ENCODE assay signal across 8 cellular contexts in genomic region chr2:231709981-231710750, GRCh38. TPM values are rescaled to one million over a fixed set of nuclear protein-coding genes. Genes with fewer than 3 reads are reported as not detected.
A peak's percentile ranks its signal among the peaks of the same experiment; 100 is the strongest.
DNase-seq lines count a peak whose midpoint lies in the region; ATAC-seq lines count a peak whose summit lies in the region.

No MANE protein-coding gene starts in this region.

- ATAC-seq in activated CD4-positive, CD25-positive, alpha-beta regulatory T cell treated with anti-CD3 and anti-CD28 coated beads, Interleukin-2, amount 50 U/mL, for 24 hours: peak; percentile 18 to 24
- ATAC-seq in GM18858 (IDR thresholded peaks at IDR 0.05; ENCODE audit: unreplicated experiment): no peak

- H3K4me3 ChIP-seq in H7 (ENCODE audit: insufficient read depth, low read depth, low read length): peak overlapping the region; percentile 99

- no peaks in the 10 kb centered on the region for H3K27me3 ChIP-seq in H7 (ENCODE audit: control insufficient read depth, insufficient read depth, low read length)

- DNase-seq in ELF-1 (ENCODE audit: low read depth, low spot score) (peak; percentile 77), H7 (peak; percentile 97), NCI-H1694 treated with DMSO at 0.1 percent for 48 hours (lab: John Stamatoyannopoulos, UW) (peak; percentile 52), cerebellum (ENCODE audit: low spot score) (peak; percentile 86), kidney glomerular epithelial cell (lab: John Stamatoyannopoulos, UW) (peak; percentile 70)
- peak; percentile 82 to 84 for DNase-seq in stimulated activated CD4-positive, alpha-beta T cell treated with anti-CD3 and anti-CD28 coated beads, Interleukin-15, amount 100 ng/mL, for 1 hour (ENCODE audit: low read depth in 1 of 2, low spot score in 1 of 2)

- peaks cover 18% of the 10 kb centered on the region for H3K36me3 ChIP-seq in H7 (replicated peaks; ENCODE audit: control insufficient read depth, insufficient read depth, low read length)

RNA-seq across cellular contexts. Expression of gene PTMA, which starts 1.8 kb away (rescaled TPM):
- total RNA-seq in H7 (2014; rRNA removed; shearing (Covaris generic)): 2,153 and 2,302 TPM in 2 replicates
- 478 TPM for total RNA-seq in cerebellum
